13 cellular contexts compared by ENCODE assay signal in genomic region chr10:69892436-69893215, GRCh38.
"Had no signal": no experiment of that assay in that cellular context is flagged by ENCODE, and none has a peak within 500 bp of the region (broad histone marks: within the 10 kb centered on the region; RNA-seq: fewer than 3 reads in every experiment).

No MANE protein-coding gene starts in this region.

- H3K27ac ChIP-seq: ascending aorta, hepatocyte, left lung, tibial nerve, VCaP had no signal

- H3K9me3 Mint-ChIP-seq: activated naive CD4-positive, alpha-beta T cell treated with anti-CD3 and anti-CD28 coated beads, Interleukin-2, amount 10 ng/mL, durations not matched to agents 7 days and 5 days; naive thymus-derived CD8-positive, alpha-beta T cell; stimulated activated effector memory CD8-positive, alpha-beta T cell treated with anti-CD3 and anti-CD28 coated beads, Interleukin-12 subunit alpha, Interleukin-12 subunit beta, amount 100 ng/mL, for 72 hours had no signal

- H3K4me2 ChIP-seq: hepatocyte had no signal

- H3K9me3 ChIP-seq: ascending aorta, left lung, tibial nerve had no signal

- H3K4me3 ChIP-seq: ascending aorta, dorsolateral prefrontal cortex, hepatocyte, left lung, tibial nerve had no signal

- H3K79me2 ChIP-seq: hepatocyte had no signal

- H3K4me1 Mint-ChIP-seq: activated naive CD4-positive, alpha-beta T cell treated with anti-CD3 and anti-CD28 coated beads, Interleukin-2, amount 10 ng/mL, durations not matched to agents 7 days and 5 days; naive thymus-derived CD8-positive, alpha-beta T cell; stimulated activated effector memory CD8-positive, alpha-beta T cell treated with anti-CD3 and anti-CD28 coated beads, Interleukin-12 subunit alpha, Interleukin-12 subunit beta, amount 100 ng/mL, for 72 hours had no signal

- H3K4me1 ChIP-seq: ascending aorta, left lung, tibial nerve had no signal

- H3K27me3 Mint-ChIP-seq: naive thymus-derived CD8-positive, alpha-beta T cell had no signal

- H3K27ac Mint-ChIP-seq: activated naive CD4-positive, alpha-beta T cell treated with anti-CD3 and anti-CD28 coated beads, Interleukin-2, amount 10 ng/mL, durations not matched to agents 7 days and 5 days; naive thymus-derived CD8-positive, alpha-beta T cell; stimulated activated effector memory CD8-positive, alpha-beta T cell treated with anti-CD3 and anti-CD28 coated beads, Interleukin-12 subunit alpha, Interleukin-12 subunit beta, amount 100 ng/mL, for 72 hours had no signal

- H2AFZ ChIP-seq: hepatocyte had no signal

- H3K36me3 Mint-ChIP-seq: activated naive CD4-positive, alpha-beta T cell treated with anti-CD3 and anti-CD28 coated beads, Interleukin-2, amount 10 ng/mL, durations not matched to agents 7 days and 5 days; naive thymus-derived CD8-positive, alpha-beta T cell had no signal

- DNase-seq: activated CD4-positive, alpha-beta T cell treated with anti-CD3 and anti-CD28 coated beads for 1 hour; activated CD4-positive, alpha-beta T cell treated with anti-CD3 and anti-CD28 coated beads, Interleukin-2, amount 50 U/mL, for 4 hours; activated naive CD4-positive, alpha-beta T cell treated with anti-CD3 and anti-CD28 coated beads, Interleukin-2, amount 10 ng/mL, durations not matched to agents 7 days and 5 days; activated T-cell treated with anti-CD3 and anti-CD28 coated beads, Interleukin-2, amount 50 U/mL, for 1 hour; erythroblast; left lung; naive thymus-derived CD8-positive, alpha-beta T cell had no signal

- H3K27me3 ChIP-seq: ascending aorta, dorsolateral prefrontal cortex, hepatocyte, left lung, tibial nerve had no signal

- H3K4me3 Mint-ChIP-seq: activated naive CD4-positive, alpha-beta T cell treated with anti-CD3 and anti-CD28 coated beads, Interleukin-2, amount 10 ng/mL, durations not matched to agents 7 days and 5 days; naive thymus-derived CD8-positive, alpha-beta T cell; stimulated activated effector memory CD8-positive, alpha-beta T cell treated with anti-CD3 and anti-CD28 coated beads, Interleukin-12 subunit alpha, Interleukin-12 subunit beta, amount 100 ng/mL, for 72 hours had no signal

- H3K36me3 ChIP-seq: left lung, tibial nerve had no signal

- ATAC-seq: left lung; naive thymus-derived CD8-positive, alpha-beta T cell; stimulated activated effector memory CD8-positive, alpha-beta T cell treated with anti-CD3 and anti-CD28 coated beads, Interleukin-12 subunit alpha, Interleukin-12 subunit beta, amount 100 ng/mL, for 72 hours had no signal
